In the genomic region with DNA sequence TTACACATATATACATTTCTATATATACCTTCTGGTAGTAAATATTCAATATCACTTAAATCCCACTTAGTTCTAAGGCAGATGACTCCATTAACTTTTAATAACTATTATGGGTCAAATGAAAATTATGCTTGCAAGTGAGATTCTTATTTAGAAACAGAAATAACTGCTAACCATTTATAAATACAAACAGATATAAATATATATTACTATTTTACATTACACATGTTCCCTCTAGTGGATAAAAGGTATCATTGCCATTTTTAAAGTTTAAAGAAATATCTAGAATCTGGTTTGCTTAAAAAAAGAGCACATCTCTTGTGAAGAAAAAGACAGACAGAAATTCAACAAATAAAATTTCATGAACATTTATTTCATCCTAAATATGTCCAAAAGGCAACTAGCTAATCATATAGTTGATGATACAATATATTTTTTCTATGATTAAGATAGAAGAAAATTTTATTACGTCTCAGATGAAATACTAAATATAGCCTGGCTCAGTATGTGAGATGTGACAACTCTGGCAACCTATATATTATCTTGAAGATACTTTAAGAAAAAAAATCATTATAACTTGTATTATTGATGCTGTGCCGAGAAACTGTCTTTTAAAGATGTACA, we compare ENCODE assay signal across 9 cellular contexts. TPM values are rescaled to one million over a fixed set of nuclear protein-coding genes. Genes with fewer than 3 reads are reported as not detected.
DNase-seq lines count a peak whose midpoint lies in the region; ATAC-seq, FAIRE-seq and TF ChIP-seq lines count a peak whose summit lies in the region.
"Had no signal": no experiment of that assay in that cellular context is flagged by ENCODE, and none has a peak within 500 bp of the region (broad histone marks: within the 10 kb centered on the region; RNA-seq: fewer than 3 reads in every experiment).

No MANE protein-coding gene starts in this region.

- ATAC-seq in HG02798 (IDR thresholded peaks at IDR 0.05; ENCODE audit: poor library complexity, unreplicated experiment) (no peak), HG02981 (IDR thresholded peaks at IDR 0.05; ENCODE audit: unreplicated experiment) (no peak), T-helper 17 cell (no peak)

- no peaks in the 10 kb centered on the region for H3K4me1 Mint-ChIP-seq in glutamatergic neuron (ENCODE audit: low read depth, unreplicated experiment)
- peaks cover 5% of the 10 kb centered on the region for H3K4me1 Mint-ChIP-seq in T-helper 17 cell

- H3K36me3 Mint-ChIP-seq in glutamatergic neuron (ENCODE audit: unreplicated experiment) (no peaks in the 10 kb centered on the region), T-helper 17 cell (ENCODE audit: low read depth) (peaks cover 7% of the 10 kb centered on the region)

- CTCF ChIA-PET in GM10248 (lab: Yijun Ruan, JAX) = interaction anchor here (1.1 to 2.4 kb wide), 10 partner anchors 9 to 234 kb away, joined by 3 to 11 read pairs (median 4); a partner anchor contains a TSS
- CTCF ChIA-PET in RWPE1 (lab: Yijun Ruan, JAX) = interaction anchor here (0.6 to 0.7 kb wide), 2 partner anchors 22 to 173 kb away, joined by 3 to 4 read pairs; no protein-coding TSS in a partner anchor

- no peaks in the 10 kb centered on the region for H3K9me3 ChIP-seq in T-helper 17 cell (ENCODE audit: control insufficient read depth, low read length, poor library complexity, severe bottlenecking)

- H3K4me3 Mint-ChIP-seq in glutamatergic neuron (ENCODE audit: unreplicated experiment) (no peak overlapping the region), T-helper 17 cell (no peak overlapping the region)
- H3K4me3 Mint-ChIP-seq: activated CD4-positive, alpha-beta T cell treated with anti-CD3 and anti-CD28 coated beads, Interleukin-2, amount 10 ng/mL, durations not matched to agents 24 days and 14 days had no signal

- no peak overlapping the region for H3K27ac ChIP-seq in RWPE1

- H3K27me3 Mint-ChIP-seq in glutamatergic neuron (ENCODE audit: unreplicated experiment) = no peaks in the 10 kb centered on the region
- H3K27me3 Mint-ChIP-seq in T-helper 17 cell = no peaks in the 10 kb centered on the region
- H3K27me3 Mint-ChIP-seq: activated CD4-positive, alpha-beta T cell treated with anti-CD3 and anti-CD28 coated beads, Interleukin-2, amount 10 ng/mL, durations not matched to agents 24 days and 14 days had no signal

- POLR2A ChIA-PET in GM10248 (lab: Yijun Ruan, JAX) = no interaction called here
- POLR2A ChIA-PET in RWPE1 (lab: Yijun Ruan, JAX; ENCODE audit: low non-redundant PET) = no interaction called here

- DNase-seq in GM10248 (ENCODE audit: extremely low spot score) = no peak
- DNase-seq in RWPE1 (ENCODE audit: low spot score) = no peak
- no peak for DNase-seq in glutamatergic neuron
- no peak for DNase-seq in T-helper 17 cell
- no peak for DNase-seq in HPDE6-E6E7 (ENCODE audit: extremely low spot score)
- DNase-seq: activated CD4-positive, alpha-beta T cell treated with anti-CD3 and anti-CD28 coated beads, Interleukin-2, amount 10 ng/mL, durations not matched to agents 24 days and 14 days had no signal

- no peaks in the 10 kb centered on the region for H3K9me3 Mint-ChIP-seq in glutamatergic neuron (ENCODE audit: unreplicated experiment)
- H3K9me3 Mint-ChIP-seq: activated CD4-positive, alpha-beta T cell treated with anti-CD3 and anti-CD28 coated beads, Interleukin-2, amount 10 ng/mL, durations not matched to agents 24 days and 14 days had no signal

- TF ChIP-seq CTCF in GM10248 (IDR thresholded peaks at IDR 0.05; ENCODE audit: control extremely low read depth, extremely low read depth, low read depth, missing control alignments) (peak; percentile 15), RWPE1 (conservative IDR thresholded peaks at IDR 0.05; ENCODE audit: low read depth) (peak; percentile 33), glutamatergic neuron (IDR thresholded peaks at IDR 0.05; ENCODE audit: partially characterized antibody, unreplicated experiment) (peak; percentile 75)

- peak; percentile 99 for FAIRE-seq in A204.1 (lab: Jason Lieb, UNC)

- H3K27ac Mint-ChIP-seq in glutamatergic neuron (ENCODE audit: unreplicated experiment) = no peak overlapping the region
- no peak overlapping the region for H3K27ac Mint-ChIP-seq in T-helper 17 cell
- H3K27ac Mint-ChIP-seq: activated CD4-positive, alpha-beta T cell treated with anti-CD3 and anti-CD28 coated beads, Interleukin-2, amount 10 ng/mL, durations not matched to agents 24 days and 14 days had no signal

RNA-seq across cellular contexts. Expression of a gene that starts 11.7 kb away (rescaled TPM):
- total RNA-seq in glutamatergic neuron (ENCODE audit: unreplicated experiment) (5.5 TPM), T-helper 17 cell (under 1 TPM; 0.34 to 0.72 TPM)

RNA-seq across cellular contexts. Expression of a gene that starts 35.0 kb away (rescaled TPM):
- total RNA-seq in glutamatergic neuron (ENCODE audit: unreplicated experiment) = 6.7 TPM
- total RNA-seq in T-helper 17 cell = 10 to 100 TPM; 10.4 to 11.1 TPM

Comparison
In these comparisons a context has a peak if more than half of its experiments do, and no peak if none do; other contexts are left out.
1. CTCF ChIP-seq: peak in every context shown above with its lines; median percentile 75 in glutamatergic neuron; 33 in RWPE1; 15 in GM10248.